8 cellular contexts compared by ENCODE assay signal in genomic region chr6:33787954-33788693, GRCh38. TPM values are rescaled to one million over a fixed set of nuclear protein-coding genes. Genes with fewer than 3 reads are reported as not detected.
DNase-seq lines count a peak whose midpoint lies in the region; TF ChIP-seq lines count a peak whose summit lies in the region.

No MANE protein-coding gene starts in this region.

- H4K20me1 ChIP-seq in Loucy (ENCODE audit: insufficient read depth, low read length, poor library complexity, severe bottlenecking) = peaks cover 34% of the 10 kb centered on the region

- H3K4me3 ChIP-seq in GM12865 (ENCODE audit: low read depth, low read length) (peak overlapping the region; percentile 51), H7 (ENCODE audit: insufficient read depth, low read depth, low read length) (peak overlapping the region; percentile 75), Loucy (ENCODE audit: low read length, poor library complexity, severe bottlenecking) (peak overlapping the region; percentile 93), WI38 (ENCODE audit: low read depth, low read length) (peak overlapping the region; percentile 71)

- H2AFZ ChIP-seq in Loucy (ENCODE audit: low read length) = no peak overlapping the region

- TF ChIP-seq CTCF in GM12865 (IDR thresholded peaks at IDR 0.05; ENCODE audit: insufficient read depth, low read depth, low read length, missing control alignments) (no peak), Loucy (conservative IDR thresholded peaks at IDR 0.05; ENCODE audit: low read length) (no peak), WI38 (IDR thresholded peaks at IDR 0.05; ENCODE audit: low read depth, low read length) (no peak)

- peaks cover 46% of the 10 kb centered on the region for H3K4me1 ChIP-seq in Loucy (ENCODE audit: insufficient read depth, low read length, poor library complexity, severe bottlenecking)

- no peaks in the 10 kb centered on the region for H3K9me2 ChIP-seq in Loucy (replicated peaks; ENCODE audit: low read depth, low read length)

- peak overlapping the region; percentile 88 for H3K27ac ChIP-seq in caudate nucleus (ENCODE audit: low read depth, low read length)

- peak overlapping the region; percentile 98 for H3K4me2 ChIP-seq in Loucy (ENCODE audit: low read depth, low read length, poor library complexity, severe bottlenecking)

- H3K36me3 ChIP-seq in H7 (replicated peaks; ENCODE audit: control insufficient read depth, insufficient read depth, low read length) = peaks cover 13% of the 10 kb centered on the region
- H3K36me3 ChIP-seq in Loucy (ENCODE audit: insufficient read depth, low read length) = peaks cover 7% of the 10 kb centered on the region; the same call in 1 of the 2 replicates

- H3K79me2 ChIP-seq in Loucy (ENCODE audit: insufficient read depth, low read length) = peaks cover 60% of the 10 kb centered on the region

- no peaks in the 10 kb centered on the region for H3K9me3 ChIP-seq in Loucy (ENCODE audit: insufficient read depth, low read depth, low read length)

- DNase-seq in GM12865 (ENCODE audit: low read depth) = peak; percentile 77
- DNase-seq in H7 = peak; percentile 88
- DNase-seq in caudate nucleus (lab: John Stamatoyannopoulos, UW) = peak in 53 of 61 donors; percentile 6 to 71 (median 40)
- DNase-seq in islet precursor cell = peak; percentile 81
- peak; percentile 56 for DNase-seq in stimulated activated CD4-positive, alpha-beta T cell treated with anti-CD3 and anti-CD28 coated beads, Interleukin-12 subunit alpha, Interleukin-12 subunit beta, amount 100 ng/mL, for 4 hours
- DNase-seq in NCI-H187 (lab: John Stamatoyannopoulos, UW) = no peak

- H3K9ac ChIP-seq in Loucy (ENCODE audit: low read depth, low read length, poor library complexity, severe bottlenecking) = peak overlapping the region; percentile 83

- no peaks in the 10 kb centered on the region for H3F3A ChIP-seq in Loucy (ENCODE audit: low read depth)

- H3K27me3 ChIP-seq in H7 (ENCODE audit: control insufficient read depth, insufficient read depth, low read length) (no peaks in the 10 kb centered on the region), Loucy (ENCODE audit: insufficient read depth, low read length, poor library complexity, severe bottlenecking) (no peaks in the 10 kb centered on the region)

RNA-seq across cellular contexts. Expression of gene LEMD2, which starts 0.8 kb away (rescaled TPM):
- total RNA-seq in H7 (2014; rRNA removed; shearing (Covaris generic)) = 74.6 and 79.6 TPM in 2 replicates

RNA-seq across cellular contexts. Expression of gene MLN, which starts 15.7 kb away (rescaled TPM):
- total RNA-seq in H7 (2014; rRNA removed; shearing (Covaris generic)) = not detected in 2 replicates

RNA-seq across cellular contexts. Expression of gene IP6K3, which starts 41.4 kb away (rescaled TPM):
- total RNA-seq in H7 (2014; rRNA removed; shearing (Covaris generic)) = 0.07 TPM in 1 of 2 replicates, not detected in the other

Comparison
In these comparisons a context has a peak if more than half of its experiments do, and no peak if none do; other contexts are left out.
1. DNase-seq: peak in GM12865 (single experiment), H7 (single experiment), caudate nucleus (53 of 61), islet precursor cell (single experiment) and stimulated activated CD4-positive, alpha-beta T cell treated with anti-CD3 and anti-CD28 coated beads, Interleukin-12 subunit alpha, Interleukin-12 subunit beta, amount 100 ng/mL, for 4 hours (single experiment); none in NCI-H187 (0 of 2).
2. Peak in every context shown above with its lines, with median percentiles within 50 percentile points of each other: H3K4me3 ChIP-seq.